ENCODE assay signal across 8 cellular contexts in genomic region chr6:109690740-109691687, GRCh38. TPM values are rescaled to one million over a fixed set of nuclear protein-coding genes. Genes with fewer than 3 reads are reported as not detected.
DNase-seq lines count a peak whose midpoint lies in the region; ATAC-seq and TF ChIP-seq lines count a peak whose summit lies in the region.

Gene AK9, minus strand, starts transcription at chr6:109691202. Its CDS starts 15,457 bp downstream, at chr6:109675745.
Gene FIG4, plus strand, starts transcription at chr6:109691296. Its CDS starts 140 bp downstream, at chr6:109691436.

- DNase-seq in GM10266 (ENCODE audit: extremely low spot score) (peak; percentile 87), NCI-H1092 (lab: John Stamatoyannopoulos, UW) (peak; percentile 91), Right ventricle myocardium inferior (ENCODE audit: missing footprints) (peak; percentile 97), ovary (peak; percentile 86 to 92 (median 88)), tibial artery (peak; percentile 96 to 97)
- peak; percentile 92 for DNase-seq in activated naive CD8-positive, alpha-beta T cell treated with anti-CD3 and anti-CD28 coated beads for 36 hours

- peaks cover 16% of the 10 kb centered on the region for H3K36me3 Mint-ChIP-seq in activated naive CD8-positive, alpha-beta T cell treated with anti-CD3 and anti-CD28 coated beads for 36 hours

- H3K9me3 ChIP-seq in ovary = no peaks in the 10 kb centered on the region
- H3K9me3 ChIP-seq in tibial artery = no peaks in the 10 kb centered on the region

- H3K36me3 ChIP-seq in ovary = no peaks in the 10 kb centered on the region
- peaks cover 0 to 5% (median 5%) of the 10 kb centered on the region in 3 donors for H3K36me3 ChIP-seq in tibial artery

- TF ChIP-seq EP300 in ovary (IDR thresholded peaks at IDR 0.05) = no peak

- peak within 1 kb of the TSS; percentile 89 for H3K4me3 Mint-ChIP-seq in activated naive CD8-positive, alpha-beta T cell treated with anti-CD3 and anti-CD28 coated beads for 36 hours

- H3K27ac ChIP-seq in ovary = peak within 1 kb of the TSS; percentile 19 to 78
- peak within 1 kb of the TSS; percentile 88 to 93 for H3K27ac ChIP-seq in tibial artery

- 0 to 1% (median 0%) methylated on average over 48 of the region's 48 CpGs for WGBS in ovary, 3 donors

- peaks cover 30% of the 10 kb centered on the region for H3K4me1 Mint-ChIP-seq in activated naive CD8-positive, alpha-beta T cell treated with anti-CD3 and anti-CD28 coated beads for 36 hours

- no peaks in the 10 kb centered on the region for H3K9me3 Mint-ChIP-seq in activated naive CD8-positive, alpha-beta T cell treated with anti-CD3 and anti-CD28 coated beads for 36 hours

- H3K4me3 ChIP-seq in ovary (peak within 1 kb of the TSS; percentile 60), tibial artery (peak within 1 kb of the TSS; percentile 72 to 82)

- no peaks in the 10 kb centered on the region for H3K4me1 ChIP-seq in ovary (ENCODE audit: insufficient read depth)
- peaks cover 0 to 30% (median 19%) of the 10 kb centered on the region in 4 donors for H3K4me1 ChIP-seq in tibial artery

- no peaks in the 10 kb centered on the region for H3K27me3 Mint-ChIP-seq in activated naive CD8-positive, alpha-beta T cell treated with anti-CD3 and anti-CD28 coated beads for 36 hours

- H3K27me3 ChIP-seq in ovary (no peaks in the 10 kb centered on the region), tibial artery (no peaks in the 10 kb centered on the region)

- ATAC-seq in HG02610 (IDR thresholded peaks at IDR 0.05; ENCODE audit: unreplicated experiment) = peak; percentile 96
- peak; percentile 100 for ATAC-seq in SK-N-SH treated with all-trans-retinoic acid at 6 μM for 48 hours
- ATAC-seq in Right ventricle myocardium inferior = peak; percentile 99

- TF ChIP-seq CTCF in GM10266 (IDR thresholded peaks at IDR 0.05; ENCODE audit: control insufficient read depth, insufficient read depth, low read depth, missing control alignments) = peak; percentile 31
- TF ChIP-seq CTCF in ovary (IDR thresholded peaks at IDR 0.05) = no peak
- peak in 1 of 2 experiments; percentile 26 for TF ChIP-seq CTCF in tibial artery (IDR thresholded peaks at IDR 0.05)

- TF ChIP-seq POLR2A in ovary (IDR thresholded peaks at IDR 0.05) = peak; percentile 19

- intact Hi-C loops in Right ventricle myocardium inferior (cut with DNase I) (loop anchor here (5.0 to 10.0 kb wide), 2 partner anchors 166 to 309 kb away; partner anchors contain the start of gene CD164), ovary (cut with DNase I) (loop anchor here in 1 of 4 donors (10.0 kb wide), 1 partner anchor 496 kb away; no protein-coding TSS in a partner anchor), tibial artery (cut with DNase I; ENCODE audit: low total_unique reads) (loop anchor here (10.0 kb wide), 2 partner anchors 1124 to 1184 kb away; partner anchors contain the start of genes AMD1 and CDK19)

- H3K27ac Mint-ChIP-seq in activated naive CD8-positive, alpha-beta T cell treated with anti-CD3 and anti-CD28 coated beads for 36 hours = peak within 1 kb of the TSS; percentile 94

TF ChIP-seq in SK-N-SH treated with all-trans-retinoic acid at 6 μM for 48 hours, 23 proteins besides CTCF, POLR2A, EP300 and RAD21:
- TF ChIP-seq ZC3H10 (CRISPR knock-in tag; IDR thresholded peaks at IDR 0.05) = no peak
TF ChIP-seq in SK-N-SH treated with all-trans-retinoic acid at 6 μM for 48 hours: peak in this region for 0.

RNA-seq across cellular contexts. Expression of gene AK9, which starts in this region (rescaled TPM):
- total RNA-seq in activated naive CD8-positive, alpha-beta T cell treated with anti-CD3 and anti-CD28 coated beads for 36 hours = 1 to 10 TPM; 3.1 to 3.9 TPM
- total RNA-seq in Right ventricle myocardium inferior (11.9 TPM), ovary (10 to 100 TPM in 3 of 7 donors, 1 to 10 TPM in 4; 5.5 to 17.5 (median 9.5) TPM)
- polyA plus RNA-seq in ovary = 1 to 10 TPM; 2.9 to 6.4 TPM

RNA-seq across cellular contexts. Expression of gene FIG4, which starts in this region (rescaled TPM):
- 10 to 100 TPM; 13.8 to 14.5 TPM for total RNA-seq in activated naive CD8-positive, alpha-beta T cell treated with anti-CD3 and anti-CD28 coated beads for 36 hours
- 8.4 TPM for total RNA-seq in Right ventricle myocardium inferior
- total RNA-seq in ovary = 10 to 100 TPM in 6 of 7 donors, 1 to 10 TPM in 1; 7.6 to 15.8 (median 13.3) TPM
- 10 to 100 TPM in 1 of 2 donors, 1 to 10 TPM in 1; 7.4 to 17.5 TPM for polyA plus RNA-seq in ovary

Comparison
In these comparisons a context has a peak if more than half of its experiments do, and no peak if none do; other contexts are left out.
1. Peak in every context shown above with its lines: DNase-seq, ATAC-seq, H3K4me3 ChIP-seq and H3K27ac ChIP-seq.